In the genomic region with DNA sequence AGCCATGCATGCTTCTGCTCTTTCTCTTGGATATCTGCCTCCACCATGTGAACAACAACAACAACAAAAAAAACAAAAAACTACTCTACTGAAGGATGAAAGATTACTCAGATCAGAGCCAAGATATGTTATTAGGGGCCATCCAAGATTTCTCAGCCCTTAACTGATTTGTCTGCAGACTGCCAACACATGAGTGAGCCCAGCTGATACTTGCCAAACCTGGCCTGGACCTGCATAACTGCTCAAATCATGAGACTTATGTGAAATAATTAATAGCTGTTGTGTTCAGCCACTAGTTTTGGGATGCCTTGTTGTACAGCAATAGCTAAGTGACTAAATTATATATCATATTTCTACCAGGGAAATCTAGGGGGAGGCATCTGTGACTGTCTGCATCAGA, we compare ENCODE assay signal across 3 cellular contexts.
"Had no signal": no experiment of that assay in that cellular context is flagged by ENCODE, and none has a peak within 500 bp of the region (broad histone marks: within the 10 kb centered on the region; RNA-seq: fewer than 3 reads in every experiment).

No MANE protein-coding gene starts in this region.

- DNase-seq: GDM1, GF-D8 had no signal

- H3K4me3 ChIP-seq: GM12878 had no signal

- ATAC-seq: GM12878 had no signal
